ENCODE assay signal across 8 cellular contexts in the genomic region with DNA sequence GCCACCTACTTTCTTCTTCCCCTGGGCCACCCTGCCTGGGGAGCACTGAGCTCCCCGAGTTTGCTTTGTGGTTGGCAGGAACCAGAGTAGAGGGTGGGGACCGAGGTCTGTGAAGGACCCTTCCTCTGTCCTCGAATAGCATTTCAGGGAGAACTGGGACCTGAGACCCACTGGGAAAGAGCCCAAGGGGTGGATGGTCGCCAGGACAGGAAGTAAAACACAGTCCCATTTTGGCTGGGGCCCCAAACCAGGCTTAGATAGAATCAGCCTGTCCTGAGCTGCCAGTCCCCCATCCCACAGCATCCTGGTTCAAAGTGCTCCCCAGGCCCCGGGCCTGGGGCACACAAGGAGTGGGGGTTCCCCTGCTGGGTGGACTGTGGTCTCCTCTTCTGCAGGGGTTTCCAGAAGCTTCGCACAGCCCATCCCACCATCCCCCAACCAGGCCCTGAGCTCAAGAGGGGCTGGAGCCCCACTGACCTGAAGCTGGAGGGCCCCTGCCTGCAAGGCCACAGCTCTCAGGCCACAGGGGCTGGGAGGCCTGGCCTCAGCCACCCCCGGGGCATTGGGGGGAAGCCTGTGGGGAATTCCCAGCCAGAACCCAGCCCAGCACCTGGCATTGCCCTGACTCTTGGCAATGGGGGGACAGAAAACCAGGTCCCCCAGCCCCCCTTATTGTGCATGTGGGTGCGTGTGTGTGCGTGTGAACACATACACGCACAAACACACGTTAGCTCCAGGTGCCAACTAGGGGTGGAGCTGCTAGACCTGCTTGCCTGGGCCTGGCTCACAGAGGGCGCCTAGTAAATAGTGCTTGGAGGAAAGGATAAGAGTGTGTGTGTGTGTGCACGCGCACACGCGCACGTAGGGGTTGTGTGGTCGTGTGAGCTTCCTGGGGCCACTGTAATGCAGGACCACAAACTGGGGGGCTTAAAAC. TPM values are rescaled to one million over a fixed set of nuclear protein-coding genes. Genes with fewer than 3 reads are reported as not detected.
DNase-seq lines count a peak whose midpoint lies in the region; ATAC-seq, FAIRE-seq and TF ChIP-seq lines count a peak whose summit lies in the region.

No MANE protein-coding gene starts in this region.

- H3K4me3 ChIP-seq in A549: peak overlapping the region; percentile 99
- peak overlapping the region; percentile 69; the same call in 1 of the 2 replicates for H3K4me3 ChIP-seq in HFF-Myc (replicated peaks; ENCODE audit: low read depth, low read length)
- H3K4me3 ChIP-seq in heart right ventricle: peak overlapping the region in 9 of 10 donors; percentile 33 to 100 (median 94)

- H3K27me3 Mint-ChIP-seq in activated CD8-positive, alpha-beta memory T cell treated with anti-CD3 and anti-CD28 coated beads, Interleukin-2, amount 10 ng/mL, durations not matched to agents 7 days and 5 days: no peaks in the 10 kb centered on the region

- peaks cover 53% of the 10 kb centered on the region for H3K4me1 Mint-ChIP-seq in activated CD8-positive, alpha-beta memory T cell treated with anti-CD3 and anti-CD28 coated beads, Interleukin-2, amount 10 ng/mL, durations not matched to agents 7 days and 5 days

- TF ChIP-seq POLR2A in A549 (IDR thresholded peaks at IDR 0.05; ENCODE audit: low read length): no peak

- H3K36me3 ChIP-seq in heart right ventricle: peaks cover 0 to 15% (median 0%) of the 10 kb centered on the region in 9 donors

- WGBS in A549 (ENCODE audit: missing lambda C conversion rate): 80% methylated on average over 14 of the region's 18 CpGs
- WGBS in heart right ventricle, 2 donors: 43 to 51% methylated on average over 18 of the region's 18 CpGs

- H3K9me3 ChIP-seq in A549 (no peaks in the 10 kb centered on the region), heart right ventricle (no peaks in the 10 kb centered on the region)

- peak overlapping the region; percentile 94 for H3K27ac Mint-ChIP-seq in activated CD8-positive, alpha-beta memory T cell treated with anti-CD3 and anti-CD28 coated beads, Interleukin-2, amount 10 ng/mL, durations not matched to agents 7 days and 5 days

- intact Hi-C loops in heart right ventricle (cut with DNase I): loop anchor here in 1 of 10 donors (5.0 kb wide), 1 partner anchor 35 kb away; the partner anchor contains the start of gene BTBD2

- peak overlapping the region; percentile 67 for H3K4me3 Mint-ChIP-seq in activated CD8-positive, alpha-beta memory T cell treated with anti-CD3 and anti-CD28 coated beads, Interleukin-2, amount 10 ng/mL, durations not matched to agents 7 days and 5 days

- H3K4me2 ChIP-seq in A549: peak overlapping the region; percentile 85

- H3K9me3 Mint-ChIP-seq in activated CD8-positive, alpha-beta memory T cell treated with anti-CD3 and anti-CD28 coated beads, Interleukin-2, amount 10 ng/mL, durations not matched to agents 7 days and 5 days (ENCODE audit: low read depth): no peaks in the 10 kb centered on the region

- no peak for TF ChIP-seq CTCF in A549 (IDR thresholded peaks at IDR 0.05)
- no peak for TF ChIP-seq CTCF in HFF-Myc (IDR thresholded peaks at IDR 0.05; ENCODE audit: low read depth, low read length, missing control alignments)
- no peak for TF ChIP-seq CTCF in heart right ventricle (IDR thresholded peaks at IDR 0.05)

- no peak for FAIRE-seq in A549 (lab: Jason Lieb, UNC)

- H3K27ac ChIP-seq in A549 (peak overlapping the region; percentile 93 to 100), heart right ventricle (peak overlapping the region; percentile 86 to 100 (median 95))

- H3K27me3 ChIP-seq in heart right ventricle: no peaks in the 10 kb centered on the region

- POLR2A ChIA-PET in A549 (lab: Yijun Ruan, JAX): interaction anchor here (0.6 to 1.1 kb wide), 3 partner anchors 9 to 20 kb away, joined by 3 to 12 read pairs (median 5); no protein-coding TSS in a partner anchor

- H3K4me1 ChIP-seq in A549 (peaks cover 59% of the 10 kb centered on the region), heart right ventricle (peaks cover 47 to 86% (median 75%) of the 10 kb centered on the region in 9 donors)

- TF ChIP-seq RAD21 in A549 (conservative IDR thresholded peaks at IDR 0.05 in 1 of 2, IDR thresholded peaks at IDR 0.05 in 1 of 2): no peak

- H3K36me3 Mint-ChIP-seq in activated CD8-positive, alpha-beta memory T cell treated with anti-CD3 and anti-CD28 coated beads, Interleukin-2, amount 10 ng/mL, durations not matched to agents 7 days and 5 days: peaks cover 4% of the 10 kb centered on the region

- no peak for DNase-seq in A549 (ENCODE audit: low read depth in 1 of 2, low spot score in 1 of 2)
- no peak for DNase-seq in HFF-Myc (ENCODE audit: extremely low read depth, low read depth)
- DNase-seq in activated CD8-positive, alpha-beta memory T cell treated with anti-CD3 and anti-CD28 coated beads, Interleukin-2, amount 10 ng/mL, durations not matched to agents 7 days and 5 days: peak; percentile 73
- DNase-seq in heart right ventricle: peak; percentile 75 to 76
- DNase-seq in stimulated activated CD4-positive, alpha-beta T cell treated with anti-CD3 and anti-CD28 coated beads, Interleukin-4, amount 100 ng/mL, for 24 hours: peak; percentile 37
- no peak for DNase-seq in GDM1 (lab: John Stamatoyannopoulos, UW)

- ATAC-seq in A549: no peak
- ATAC-seq in activated CD8-positive, alpha-beta memory T cell treated with anti-CD3 and anti-CD28 coated beads, Interleukin-2, amount 10 ng/mL, durations not matched to agents 7 days and 5 days: peak; percentile 0
- ATAC-seq in heart right ventricle: peak in 3 of 8 donors; percentile 1 to 11 (median 3)
- ATAC-seq in GM18498 (IDR thresholded peaks at IDR 0.05; ENCODE audit: unreplicated experiment): no peak
- ATAC-seq in HG03442 (IDR thresholded peaks at IDR 0.05; ENCODE audit: unreplicated experiment): no peak

- CTCF ChIA-PET in A549 (lab: Yijun Ruan, JAX): interaction anchor here (0.6 to 3.3 kb wide), 8 partner anchors 8 to 122 kb away, joined by 3 to 10 read pairs (median 4); no protein-coding TSS in a partner anchor
- CTCF ChIA-PET in activated CD8-positive, alpha-beta memory T cell treated with anti-CD3 and anti-CD28 coated beads, Interleukin-2, amount 10 ng/mL, durations not matched to agents 7 days and 5 days (lab: Charles Lee): interaction anchor here (0.7 to 2.9 kb wide), 17 partner anchors 9 to 546 kb away, joined by 3 to 19 read pairs (median 6); no protein-coding TSS in a partner anchor

- no peak for TF ChIP-seq EP300 in A549 (IDR thresholded peaks at IDR 0.05)

TF ChIP-seq in A549, 52 proteins besides CTCF, POLR2A, EP300 and RAD21:
- peak; percentile 15; the same call in 1 of the 2 replicates for TF ChIP-seq KDM1A (IDR thresholded peaks at IDR 0.05; ENCODE audit: low read depth)
- no peak for TF ChIP-seq KDM5A (IDR thresholded peaks at IDR 0.05)

RNA-seq across cellular contexts. Expression of gene MKNK2, which starts 1.0 kb away (rescaled TPM):
- 56.7 and 58.4 TPM in 2 replicates for polyA plus RNA-seq in A549 (2011; rRNA removed)
- polyA plus RNA-seq in A549 (2012; cell fraction: cytosol; rRNA removed): 63.4 and 81.9 TPM in 2 replicates
- 83.4 and 134 TPM in 2 replicates for polyA plus RNA-seq in A549 (2012; cell fraction: nucleus; rRNA removed)
- polyA plus RNA-seq in A549 (2017; fragmentation: RNase III; extraction: RNeasy Plus Mini Kit Qiagen cat#74134 plus additional on column Dnase treatment): 38.8 to 55.4 TPM (median 48.3 TPM) in 3 replicates
- 63.9 and 84.8 TPM in 2 replicates for polyA minus RNA-seq in A549 (2011; rRNA and poly(A)+ RNA removed)
- total RNA-seq in activated CD8-positive, alpha-beta memory T cell treated with anti-CD3 and anti-CD28 coated beads, Interleukin-2, amount 10 ng/mL, durations not matched to agents 7 days and 5 days: 100 to 1,000 TPM; 196 to 201 TPM
- 100 to 1,000 TPM; 107 to 260 (median 144) TPM for total RNA-seq in heart right ventricle
- polyA plus RNA-seq in heart right ventricle: 100 to 1,000 TPM; 144 to 189 TPM

RNA-seq across cellular contexts. Expression of gene BTBD2, which starts 36.5 kb away (rescaled TPM):
- 16.3 and 19.0 TPM in 2 replicates for polyA plus RNA-seq in A549 (2011; rRNA removed)
- 39.6 and 61.5 TPM in 2 replicates for polyA plus RNA-seq in A549 (2012; cell fraction: cytosol; rRNA removed)
- polyA plus RNA-seq in A549 (2012; cell fraction: nucleus; rRNA removed): 66.3 and 81.5 TPM in 2 replicates
- 26.7 to 32.7 TPM (median 29.6 TPM) in 3 replicates for polyA plus RNA-seq in A549 (2017; fragmentation: RNase III; extraction: RNeasy Plus Mini Kit Qiagen cat#74134 plus additional on column Dnase treatment)
- polyA minus RNA-seq in A549 (2011; rRNA and poly(A)+ RNA removed): 15.0 and 36.0 TPM in 2 replicates
- 10 to 100 TPM; 37.4 to 52.7 TPM for total RNA-seq in activated CD8-positive, alpha-beta memory T cell treated with anti-CD3 and anti-CD28 coated beads, Interleukin-2, amount 10 ng/mL, durations not matched to agents 7 days and 5 days
- total RNA-seq in heart right ventricle: 10 to 100 TPM; 45.1 to 70.4 (median 56.6) TPM
- polyA plus RNA-seq in heart right ventricle: 10 to 100 TPM; 42.8 to 55.2 TPM

RNA-seq across cellular contexts. Expression of gene MOB3A, which starts 44.1 kb away (rescaled TPM):
- polyA plus RNA-seq in A549 (2011; rRNA removed) (10.9 and 12.9 TPM in 2 replicates), A549 (2017; fragmentation: RNase III; extraction: RNeasy Plus Mini Kit Qiagen cat#74134 plus additional on column Dnase treatment) (8.4 to 9.1 TPM (median 8.7 TPM) in 3 replicates), heart right ventricle (10 to 100 TPM in 1 of 2 donors, 1 to 10 TPM in 1; 8.9 to 12.8 TPM)
- polyA plus RNA-seq in A549 (2012; cell fraction: cytosol; rRNA removed): 10.9 and 17.2 TPM in 2 replicates
- 13.7 and 18.2 TPM in 2 replicates for polyA plus RNA-seq in A549 (2012; cell fraction: nucleus; rRNA removed)
- polyA minus RNA-seq in A549 (2011; rRNA and poly(A)+ RNA removed): 19.7 and 26.2 TPM in 2 replicates
- 100 to 1,000 TPM; 200 to 202 TPM for total RNA-seq in activated CD8-positive, alpha-beta memory T cell treated with anti-CD3 and anti-CD28 coated beads, Interleukin-2, amount 10 ng/mL, durations not matched to agents 7 days and 5 days
- 10 to 100 TPM; 10.0 to 30.5 (median 16.2) TPM for total RNA-seq in heart right ventricle

RNA-seq across cellular contexts. Expression of gene IZUMO4, which starts 44.7 kb away (rescaled TPM):
- polyA plus RNA-seq in A549 (2011; rRNA removed) (0.36 and 0.70 TPM in 2 replicates), A549 (2017; fragmentation: RNase III; extraction: RNeasy Plus Mini Kit Qiagen cat#74134 plus additional on column Dnase treatment) (1.0 to 1.8 TPM (median 1.0 TPM) in 3 replicates), heart right ventricle (10 to 100 TPM in 1 of 2 donors, 1 to 10 TPM in 1; 8.6 to 13.1 TPM)
- polyA plus RNA-seq in A549 (2012; cell fraction: cytosol; rRNA removed): 0.29 and 0.32 TPM in 2 replicates
- polyA plus RNA-seq in A549 (2012; cell fraction: nucleus; rRNA removed): 7.6 and 8.6 TPM in 2 replicates
- polyA minus RNA-seq in A549 (2011; rRNA and poly(A)+ RNA removed): 0.33 and 0.44 TPM in 2 replicates
- 10 to 100 TPM in 1 of 2 experiments, 1 to 10 TPM in 1; 7.2 to 10.1 TPM for total RNA-seq in activated CD8-positive, alpha-beta memory T cell treated with anti-CD3 and anti-CD28 coated beads, Interleukin-2, amount 10 ng/mL, durations not matched to agents 7 days and 5 days
- 1 to 10 TPM; 1.2 to 6.5 (median 2.2) TPM for total RNA-seq in heart right ventricle

Comparison
In these comparisons a context has a peak if more than half of its experiments do, and no peak if none do; other contexts are left out.
1. DNase-seq: peak in activated CD8-positive, alpha-beta memory T cell treated with anti-CD3 and anti-CD28 coated beads, Interleukin-2, amount 10 ng/mL, durations not matched to agents 7 days and 5 days (single experiment), heart right ventricle (2 of 2) and stimulated activated CD4-positive, alpha-beta T cell treated with anti-CD3 and anti-CD28 coated beads, Interleukin-4, amount 100 ng/mL, for 24 hours (single experiment); none in A549 (0 of 2), HFF-Myc (single experiment) and GDM1 (single experiment).
2. RNA of gene MOB3A, which starts 44.1 kb away (total RNA-seq): 200 to 202 TPM in activated CD8-positive, alpha-beta memory T cell treated with anti-CD3 and anti-CD28 coated beads, Interleukin-2, amount 10 ng/mL, durations not matched to agents 7 days and 5 days; 10.0 to 30.5 TPM in heart right ventricle; every median in the first group is over 4 times any median in the second.
3. Peak in every context shown above with its lines, with median percentiles within 50 percentile points of each other: H3K4me3 ChIP-seq.